Comparison of ENCODE assay signal across 10 cellular contexts in genomic region chr17:57852041-57852954, GRCh38. TPM values are rescaled to one million over a fixed set of nuclear protein-coding genes. Genes with fewer than 3 reads are reported as not detected.
A peak's percentile ranks its signal among the peaks of the same experiment; 100 is the strongest.
DNase-seq lines count a peak whose midpoint lies in the region; ATAC-seq and TF ChIP-seq lines count a peak whose summit lies in the region.
"Had no signal": no experiment of that assay in that cellular context is flagged by ENCODE, and none has a peak within 500 bp of the region (broad histone marks: within the 10 kb centered on the region; RNA-seq: fewer than 3 reads in every experiment).

No MANE protein-coding gene starts in this region.

- H3K4me3 ChIP-seq in GM23338 (no peak overlapping the region), BE2C (ENCODE audit: low read depth, low read length) (no peak overlapping the region)

- DNase-seq in GM23338 (ENCODE audit: low spot score) = no peak
- no peak for DNase-seq in chondrocyte (ENCODE audit: low spot score)
- DNase-seq in natural killer cell treated with Interleukin-12 subunit alpha and Interleukin-12 subunit beta and Interleukin-15 and Interleukin-18, amount 100 ng/mL, for 72 hours (ENCODE audit: low spot score) = no peak
- no peak for DNase-seq in kidney tubule cell (ENCODE audit: low spot score)
- no peak for DNase-seq in BE2C
- no peak for DNase-seq in NCI-H526 treated with DMSO at 0.1 percent for 48 hours (lab: John Stamatoyannopoulos, UW)
- DNase-seq: activated CD8-positive, alpha-beta memory T cell treated with anti-CD3 and anti-CD28 coated beads for 24 hours; EL had no signal

- H3K36me3 ChIP-seq in GM23338 (ENCODE audit: insufficient read depth) = peaks cover 8% of the 10 kb centered on the region
- H3K36me3 ChIP-seq in BE2C = no peaks in the 10 kb centered on the region; the same call in 1 of the 2 replicates

- H3K4me1 Mint-ChIP-seq in GM23338 (peaks cover 28% of the 10 kb centered on the region), chondrocyte (ENCODE audit: low read depth) (peaks cover 36% of the 10 kb centered on the region)
- peaks cover 25 to 29% of the 10 kb centered on the region in 2 donors for H3K4me1 Mint-ChIP-seq in natural killer cell treated with Interleukin-12 subunit alpha and Interleukin-12 subunit beta and Interleukin-15 and Interleukin-18, amount 100 ng/mL, for 72 hours (ENCODE audit: low read depth in 2 of 2)

- no peak overlapping the region for H2AFZ ChIP-seq in GM23338

- peak overlapping the region; percentile 38; the same call in 2 of the 3 replicates for H3K4me3 Mint-ChIP-seq in GM23338
- peak overlapping the region; percentile 56 for H3K4me3 Mint-ChIP-seq in chondrocyte (ENCODE audit: unreplicated experiment)
- peak overlapping the region; percentile 63 for H3K4me3 Mint-ChIP-seq in natural killer cell treated with Interleukin-12 subunit alpha and Interleukin-12 subunit beta and Interleukin-15 and Interleukin-18, amount 100 ng/mL, for 72 hours

- ATAC-seq in GM23338 = no peak
- ATAC-seq in natural killer cell treated with Interleukin-12 subunit alpha and Interleukin-12 subunit beta and Interleukin-15 and Interleukin-18, amount 100 ng/mL, for 72 hours = no peak
- ATAC-seq in GM21423 (IDR thresholded peaks at IDR 0.05; ENCODE audit: unreplicated experiment) = no peak

- no peaks in the 10 kb centered on the region for H4K20me1 ChIP-seq in GM23338 (replicated peaks; ENCODE audit: insufficient read depth)

- peak overlapping the region; percentile 87 for H3K27ac ChIP-seq in 22Rv1
- H3K27ac ChIP-seq in GM23338 (ENCODE audit: low read depth) = no peak overlapping the region

- H3K36me3 Mint-ChIP-seq in GM23338 (ENCODE audit: low read depth) = peaks cover 16% of the 10 kb centered on the region; the same call in 2 of the 3 replicates
- no peaks in the 10 kb centered on the region for H3K36me3 Mint-ChIP-seq in chondrocyte (ENCODE audit: low read depth)
- peaks cover 9% of the 10 kb centered on the region for H3K36me3 Mint-ChIP-seq in natural killer cell treated with Interleukin-12 subunit alpha and Interleukin-12 subunit beta and Interleukin-15 and Interleukin-18, amount 100 ng/mL, for 72 hours

- H3K9me3 Mint-ChIP-seq in GM23338 (no peaks in the 10 kb centered on the region), chondrocyte (ENCODE audit: low read depth) (no peaks in the 10 kb centered on the region)
- H3K9me3 Mint-ChIP-seq in natural killer cell treated with Interleukin-12 subunit alpha and Interleukin-12 subunit beta and Interleukin-15 and Interleukin-18, amount 100 ng/mL, for 72 hours = no peaks in the 10 kb centered on the region

- H3K9me3 ChIP-seq in BE2C = no peaks in the 10 kb centered on the region

- H3K27ac Mint-ChIP-seq in GM23338 (0 out of 2 replicates have a peak overlapping the region, but pooled peaks have one; percentile 5), chondrocyte (ENCODE audit: unreplicated experiment) (peak overlapping the region; percentile 89)
- H3K27ac Mint-ChIP-seq in natural killer cell treated with Interleukin-12 subunit alpha and Interleukin-12 subunit beta and Interleukin-15 and Interleukin-18, amount 100 ng/mL, for 72 hours = peak overlapping the region; percentile 47 to 56

- H3K4me2 ChIP-seq in GM23338 = no peak overlapping the region

- TF ChIP-seq CTCF in 22Rv1 (IDR thresholded peaks at IDR 0.05) (no peak), GM23338 (conservative IDR thresholded peaks at IDR 0.05; ENCODE audit: low read depth in 2 of 2) (no peak), chondrocyte (IDR thresholded peaks at IDR 0.05) (no peak), BE2C (IDR thresholded peaks at IDR 0.05; ENCODE audit: low read depth, low read length) (no peak)

- H3K27me3 Mint-ChIP-seq in GM23338 (ENCODE audit: insufficient read depth, low read depth, poor library complexity) (peaks cover 8% of the 10 kb centered on the region), chondrocyte (ENCODE audit: low read depth) (no peaks in the 10 kb centered on the region)
- H3K27me3 Mint-ChIP-seq in natural killer cell treated with Interleukin-12 subunit alpha and Interleukin-12 subunit beta and Interleukin-15 and Interleukin-18, amount 100 ng/mL, for 72 hours = no peaks in the 10 kb centered on the region

- 0 out of 2 replicates have a peak, but pooled peaks cover 9% of the 10 kb centered on the region for H3F3A ChIP-seq in GM23338 (replicated peaks; ENCODE audit: low read depth)

- peaks cover 22% of the 10 kb centered on the region for H3K79me2 ChIP-seq in GM23338 (replicated peaks; ENCODE audit: insufficient read depth)

- H3K9me2 ChIP-seq in GM23338 (ENCODE audit: insufficient read depth) = no peaks in the 10 kb centered on the region

- H3K4me1 ChIP-seq in GM23338 (ENCODE audit: insufficient read depth) (peaks cover 23% of the 10 kb centered on the region), BE2C (peaks cover 8% of the 10 kb centered on the region)

- H3K27me3 ChIP-seq in GM23338 (ENCODE audit: insufficient read depth) (no peaks in the 10 kb centered on the region), BE2C (no peaks in the 10 kb centered on the region)

TF ChIP-seq in GM23338, 12 proteins besides CTCF, POLR2A, EP300 and RAD21:
- TF ChIP-seq CREB1 (CRISPR knock-in tag; IDR thresholded peaks at IDR 0.05; ENCODE audit: low read depth) (no peak), STAT1 (IDR thresholded peaks at IDR 0.05; ENCODE audit: unreplicated experiment) (no peak), NANOG (IDR thresholded peaks at IDR 0.05; ENCODE audit: borderline replicate concordance) (no peak), POLR2AphosphoS5 (IDR thresholded peaks at IDR 0.05; ENCODE audit: low read depth) (no peak), EZH2 (IDR thresholded peaks at IDR 0.05; ENCODE audit: low read depth, unreplicated experiment) (no peak), EZH2phosphoT487 (IDR thresholded peaks at IDR 0.05; ENCODE audit: unreplicated experiment) (no peak), ZNF331 (CRISPR knock-in tag; IDR thresholded peaks at IDR 0.05; ENCODE audit: low read depth) (no peak)
- TF ChIP-seq, protein P1, sequence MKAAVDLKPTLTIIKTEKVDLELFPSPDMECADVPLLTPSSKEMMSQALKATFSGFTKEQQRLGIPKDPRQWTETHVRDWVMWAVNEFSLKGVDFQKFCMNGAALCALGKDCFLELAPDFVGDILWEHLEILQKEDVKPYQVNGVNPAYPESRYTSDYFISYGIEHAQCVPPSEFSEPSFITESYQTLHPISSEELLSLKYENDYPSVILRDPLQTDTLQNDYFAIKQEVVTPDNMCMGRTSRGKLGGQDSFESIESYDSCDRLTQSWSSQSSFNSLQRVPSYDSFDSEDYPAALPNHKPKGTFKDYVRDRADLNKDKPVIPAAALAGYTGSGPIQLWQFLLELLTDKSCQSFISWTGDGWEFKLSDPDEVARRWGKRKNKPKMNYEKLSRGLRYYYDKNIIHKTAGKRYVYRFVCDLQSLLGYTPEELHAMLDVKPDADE (IDR thresholded peaks at IDR 0.05) = no peak
TF ChIP-seq in GM23338: peak in this region for 0.

RNA-seq across cellular contexts. Expression of gene MRPS23, which starts 2.5 kb away (rescaled TPM):
- total RNA-seq in GM23338 (2014; rRNA removed; shearing (Covaris generic)) = 38.0 and 53.2 TPM in 2 replicates
- 65.5 and 74.5 TPM in 2 replicates for polyA plus RNA-seq in GM23338 (2016; fragmentation: Nextera tagmentation; extraction: Ambion mirVana)
- 30.3 to 33.3 TPM (median 33.1 TPM) in 3 replicates for total RNA-seq in chondrocyte
- 10 to 100 TPM; 55.3 to 65.0 TPM for total RNA-seq in natural killer cell treated with Interleukin-12 subunit alpha and Interleukin-12 subunit beta and Interleukin-15 and Interleukin-18, amount 100 ng/mL, for 72 hours
- 156 TPM for polyA plus RNA-seq in BE2C (2012; ENCODE audit: insufficient read depth, insufficient read length, low read depth)

Comparison
In these comparisons a context has a peak if more than half of its experiments do, and no peak if none do; other contexts are left out.
1. H3K27ac Mint-ChIP-seq: peak in every context shown above with its lines; median percentile 89 in chondrocyte; 52 in natural killer cell treated with Interleukin-12 subunit alpha and Interleukin-12 subunit beta and Interleukin-15 and Interleukin-18, amount 100 ng/mL, for 72 hours; 5 in GM23338.